Comparison of ENCODE assay signal across 4 cellular contexts in genomic region chr18:14693051-14693450, GRCh38. TPM values are rescaled to one million over a fixed set of nuclear protein-coding genes. Genes with fewer than 3 reads are reported as not detected.
"Had no signal": no experiment of that assay in that cellular context is flagged by ENCODE, and none has a peak within 500 bp of the region (broad histone marks: within the 10 kb centered on the region; RNA-seq: fewer than 3 reads in every experiment).

No MANE protein-coding gene starts in this region.

RNA-seq across cellular contexts. Expression of gene ANKRD30B, which starts 54.9 kb away (rescaled TPM):
- total RNA-seq: HepG2, HT1080, IMR-90, K562 had no signal
